11 cellular contexts compared by ENCODE assay signal in genomic region chr7:96685353-96685752, GRCh38. TPM values are rescaled to one million over a fixed set of nuclear protein-coding genes. Genes with fewer than 3 reads are reported as not detected.
DNase-seq lines count a peak whose midpoint lies in the region; ATAC-seq, FAIRE-seq and TF ChIP-seq lines count a peak whose summit lies in the region.
"Had no signal": no experiment of that assay in that cellular context is flagged by ENCODE, and none has a peak within 500 bp of the region (broad histone marks: within the 10 kb centered on the region; RNA-seq: fewer than 3 reads in every experiment).

No MANE protein-coding gene starts in this region.

- H3K27me3 ChIP-seq in WERI-Rb-1 (ENCODE audit: insufficient read depth, low read depth, severe bottlenecking) (no peaks in the 10 kb centered on the region), HepG2 (ENCODE audit: control insufficient read depth in 1 of 2, insufficient read depth in 2 of 2, low read length in 2 of 2) (no peaks in the 10 kb centered on the region)

- POLR2A ChIA-PET in activated CD4-positive, alpha-beta T cell treated with anti-CD3 and anti-CD28 coated beads for 36 hours (lab: Charles Lee): no interaction called here
- POLR2A ChIA-PET in HepG2 (lab: Yijun Ruan, JAX): no interaction called here

- no peaks in the 10 kb centered on the region for H3K4me1 ChIP-seq in HepG2 (ENCODE audit: insufficient read depth, low read length)
- H3K4me1 ChIP-seq: A549 had no signal

- no peak overlapping the region for H3K9ac ChIP-seq in HepG2 (ENCODE audit: insufficient read depth, low read depth, low read length)

- H3K27ac ChIP-seq in WERI-Rb-1: no peak overlapping the region
- no peak overlapping the region for H3K27ac ChIP-seq in HepG2 (ENCODE audit: extremely low read length, insufficient read depth, low read length)
- H3K27ac ChIP-seq: A549 had no signal

- no peak overlapping the region for H3K4me2 ChIP-seq in HepG2 (ENCODE audit: low read depth, low read length)
- H3K4me2 ChIP-seq: A549 had no signal

- H3K4me1 Mint-ChIP-seq in activated CD4-positive, alpha-beta T cell treated with anti-CD3 and anti-CD28 coated beads for 36 hours: peaks cover 19% of the 10 kb centered on the region
- peaks cover 42% of the 10 kb centered on the region in 2 donors for H3K4me1 Mint-ChIP-seq in natural killer cell treated with Interleukin-12 subunit alpha and Interleukin-12 subunit beta and Interleukin-15 and Interleukin-18, amount 100 ng/mL, for 72 hours (ENCODE audit: low read depth in 2 of 2)

- H3K36me3 Mint-ChIP-seq in activated CD4-positive, alpha-beta T cell treated with anti-CD3 and anti-CD28 coated beads for 36 hours (ENCODE audit: low read depth): peaks cover 66% of the 10 kb centered on the region
- H3K36me3 Mint-ChIP-seq in natural killer cell treated with Interleukin-12 subunit alpha and Interleukin-12 subunit beta and Interleukin-15 and Interleukin-18, amount 100 ng/mL, for 72 hours: peaks cover 36% of the 10 kb centered on the region

- no peaks in the 10 kb centered on the region for H4K20me1 ChIP-seq in HepG2 (ENCODE audit: insufficient read depth, low read length)

- H3K9me3 ChIP-seq in WERI-Rb-1 (ENCODE audit: severe bottlenecking) (peaks cover 2% of the 10 kb centered on the region), HepG2 (ENCODE audit: low read length) (no peaks in the 10 kb centered on the region)

- peaks cover 3% of the 10 kb centered on the region for H3K79me2 ChIP-seq in HepG2 (ENCODE audit: insufficient read depth, low read length)

- no peak for TF ChIP-seq EP300 in HepG2 (IDR thresholded peaks at IDR 0.05; ENCODE audit: low read depth in 2 of 2, low read length in 2 of 2)
- TF ChIP-seq EP300 in HepG2 (CRISPR knock-in tag; IDR thresholded peaks at IDR 0.05; ENCODE audit: borderline replicate concordance): no peak

- in situ Hi-C loops in HepG2 (cut with HindIII; ENCODE audit: extremely low pct_ligation_motif_present, low pct_unique_long_range_greater_than_20kb): no loop called here

- H3K27me3 Mint-ChIP-seq in activated CD4-positive, alpha-beta T cell treated with anti-CD3 and anti-CD28 coated beads for 36 hours: no peaks in the 10 kb centered on the region
- H3K27me3 Mint-ChIP-seq in natural killer cell treated with Interleukin-12 subunit alpha and Interleukin-12 subunit beta and Interleukin-15 and Interleukin-18, amount 100 ng/mL, for 72 hours: no peaks in the 10 kb centered on the region
- H3K27me3 Mint-ChIP-seq: activated naive CD4-positive, alpha-beta T cell treated with anti-CD3 and anti-CD28 coated beads, Interleukin-2, amount 50 U/mL, for 24 hours had no signal

- TF ChIP-seq POLR2A in HepG2 (IDR thresholded peaks at IDR 0.05; ENCODE audit: insufficient read depth in 1 of 2, low read depth in 2 of 2, low read length in 2 of 2): no peak

- peaks cover 8% of the 10 kb centered on the region; the same call in 1 of the 2 replicates for H3K36me3 ChIP-seq in WERI-Rb-1
- peaks cover 1 to 15% of the 10 kb centered on the region in 2 experiments; a peak in 3 of 5 replicates for H3K36me3 ChIP-seq in HepG2 (replicated peaks in 1 of 2; ENCODE audit: control insufficient read depth in 1 of 2, insufficient read depth in 2 of 2, low read length in 2 of 2)

- no peak for TF ChIP-seq RAD21 in HepG2 (CRISPR knock-in tag; IDR thresholded peaks at IDR 0.05)

- CTCF ChIA-PET in activated CD4-positive, alpha-beta T cell treated with anti-CD3 and anti-CD28 coated beads for 36 hours (lab: Charles Lee): interaction anchor here (0.5 kb wide), 1 partner anchor 21 kb away, joined by 4 read pairs; no protein-coding TSS in a partner anchor
- CTCF ChIA-PET in HepG2 (lab: Yijun Ruan, JAX; ENCODE audit: low intra/inter-chr PET ratio, low total read pairs): no interaction called here

- H3K27ac Mint-ChIP-seq in activated CD4-positive, alpha-beta T cell treated with anti-CD3 and anti-CD28 coated beads for 36 hours: no peak overlapping the region
- peak overlapping the region; percentile 84 to 86 for H3K27ac Mint-ChIP-seq in natural killer cell treated with Interleukin-12 subunit alpha and Interleukin-12 subunit beta and Interleukin-15 and Interleukin-18, amount 100 ng/mL, for 72 hours
- H3K27ac Mint-ChIP-seq: activated naive CD4-positive, alpha-beta T cell treated with anti-CD3 and anti-CD28 coated beads, Interleukin-2, amount 50 U/mL, for 24 hours had no signal

- FAIRE-seq in HepG2 (lab: Jason Lieb, UNC): no peak
- FAIRE-seq: A549 had no signal

- intact Hi-C loops in activated CD4-positive, alpha-beta T cell treated with anti-CD3 and anti-CD28 coated beads for 36 hours (cut with DNase I, micrococcal nuclease): loop anchor here in 1 of 2 experiments (10.0 kb wide), 1 partner anchor 191 kb away; no protein-coding TSS in a partner anchor
- intact Hi-C loops in HepG2 (cut with micrococcal nuclease; ENCODE audit: unreplicated experiment): no loop called here

- H3K4me3 Mint-ChIP-seq in activated CD4-positive, alpha-beta T cell treated with anti-CD3 and anti-CD28 coated beads for 36 hours: no peak overlapping the region
- H3K4me3 Mint-ChIP-seq in natural killer cell treated with Interleukin-12 subunit alpha and Interleukin-12 subunit beta and Interleukin-15 and Interleukin-18, amount 100 ng/mL, for 72 hours: peak overlapping the region; percentile 59
- H3K4me3 Mint-ChIP-seq: activated naive CD4-positive, alpha-beta T cell treated with anti-CD3 and anti-CD28 coated beads, Interleukin-2, amount 50 U/mL, for 24 hours had no signal

- peaks cover 17% of the 10 kb centered on the region for H3K9me3 Mint-ChIP-seq in activated CD4-positive, alpha-beta T cell treated with anti-CD3 and anti-CD28 coated beads for 36 hours (ENCODE audit: low read depth)
- peaks cover 17% of the 10 kb centered on the region for H3K9me3 Mint-ChIP-seq in natural killer cell treated with Interleukin-12 subunit alpha and Interleukin-12 subunit beta and Interleukin-15 and Interleukin-18, amount 100 ng/mL, for 72 hours

- no peak for DNase-seq in activated CD4-positive, alpha-beta T cell treated with anti-CD3 and anti-CD28 coated beads for 36 hours
- no peak for DNase-seq in activated CD4-positive, alpha-beta T cell treated with anti-CD3 and anti-CD28 coated beads, Interleukin-2, amount 50 U/mL, for 48 hours
- DNase-seq in natural killer cell treated with Interleukin-12 subunit alpha and Interleukin-12 subunit beta and Interleukin-15 and Interleukin-18, amount 100 ng/mL, for 72 hours (ENCODE audit: low spot score): no peak
- DNase-seq in WERI-Rb-1: no peak
- no peak for DNase-seq in NCI-H446 treated with DMSO at 0.1 percent for 48 hours (lab: John Stamatoyannopoulos, UW)
- no peak for DNase-seq in HepG2 (ENCODE audit: low spot score)
- DNase-seq: NCI-H1048 had no signal

- H2AFZ ChIP-seq in HepG2 (ENCODE audit: low read length): no peak overlapping the region

- WGBS in HepG2 (ENCODE audit: low lambda C conversion rate): 95% methylated on average over 3 of the region's 3 CpGs

- H3K4me3 ChIP-seq in WERI-Rb-1 (ENCODE audit: low read depth, low read length): no peak overlapping the region
- H3K4me3 ChIP-seq in HepG2 (replicated peaks in 1 of 3; ENCODE audit: insufficient read depth in 1 of 3, low read depth in 2 of 3, low read length in 3 of 3): no peak overlapping the region
- H3K4me3 ChIP-seq: A549 had no signal

- TF ChIP-seq CTCF in WERI-Rb-1 (IDR thresholded peaks at IDR 0.05; ENCODE audit: low read depth, low read length): no peak
- no peak for TF ChIP-seq CTCF in HepG2 (CRISPR knock-in tag; IDR thresholded peaks at IDR 0.05)

- BruUV-seq in HepG2 (replicated peaks; lab: Mats Ljungman, UMichigan): no TSS peak

- ATAC-seq in activated CD4-positive, alpha-beta T cell treated with anti-CD3 and anti-CD28 coated beads for 36 hours: peak; percentile 57
- ATAC-seq in GM21717 (IDR thresholded peaks at IDR 0.05; ENCODE audit: unreplicated experiment) (peak; percentile 89), HG03175 (IDR thresholded peaks at IDR 0.05; ENCODE audit: unreplicated experiment) (peak; percentile 77), HepG2 (no peak)
- ATAC-seq in natural killer cell treated with Interleukin-12 subunit alpha and Interleukin-12 subunit beta and Interleukin-15 and Interleukin-18, amount 100 ng/mL, for 72 hours: peak; percentile 67 to 80
- ATAC-seq: A549 had no signal

TF ChIP-seq in HepG2, 621 proteins besides CTCF, POLR2A, EP300 and RAD21 (continues in another document):
- TF ChIP-seq ZNF792 (CRISPR knock-in tag; IDR thresholded peaks at IDR 0.05): no peak
- TF ChIP-seq DMAP1 (CRISPR knock-in tag; IDR thresholded peaks at IDR 0.05): no peak
- no peak for TF ChIP-seq GATAD1 (CRISPR knock-in tag; IDR thresholded peaks at IDR 0.05)
- TF ChIP-seq SRF (IDR thresholded peaks at IDR 0.05; ENCODE audit: low read depth, low read length): no peak
- TF ChIP-seq ZNF782 (CRISPR knock-in tag; IDR thresholded peaks at IDR 0.05; ENCODE audit: borderline replicate concordance): no peak
- no peak for TF ChIP-seq TCF7L2 (IDR thresholded peaks at IDR 0.05; ENCODE audit: low read depth, low read length)

RNA-seq across cellular contexts. Expression of gene SEM1, which starts 24.3 kb away (rescaled TPM):
- 10 to 100 TPM; 42.9 to 46.4 TPM for total RNA-seq in activated CD4-positive, alpha-beta T cell treated with anti-CD3 and anti-CD28 coated beads for 36 hours
- 10 to 100 TPM; 35.5 to 83.5 TPM for total RNA-seq in natural killer cell treated with Interleukin-12 subunit alpha and Interleukin-12 subunit beta and Interleukin-15 and Interleukin-18, amount 100 ng/mL, for 72 hours
- total RNA-seq in HepG2 (2016; rRNA removed; fragmentation: Illumina TruSeq; extraction: Trizol): 174 and 239 TPM in 2 replicates
- total RNA-seq in HepG2 (2016; cell fraction: cytosol; rRNA removed; fragmentation: Illumina TruSeq; extraction: Trizol; ENCODE audit: low read depth): 28.9 and 37.4 TPM in 2 replicates
- 187 and 251 TPM in 2 replicates for total RNA-seq in HepG2 (2016; cell fraction: insoluble cytoplasmic fraction; rRNA removed; fragmentation: Illumina TruSeq; extraction: Trizol)
- total RNA-seq in HepG2 (2016; cell fraction: membrane; rRNA removed; fragmentation: Illumina TruSeq; extraction: Trizol): 78.5 and 87.8 TPM in 2 replicates
- 62.5 and 80.3 TPM in 2 replicates for total RNA-seq in HepG2 (2016; cell fraction: nucleus; rRNA removed; fragmentation: Illumina TruSeq; extraction: Trizol)
- 24.9 and 40.7 TPM in 2 replicates for polyA plus RNA-seq in HepG2 (2011; rRNA removed)
- polyA plus RNA-seq in HepG2 (2011; cell fraction: cytosol; rRNA removed): 11.6 and 13.5 TPM in 2 replicates
- polyA plus RNA-seq in HepG2 (2011; cell fraction: nucleus; rRNA removed): 12.7 and 14.0 TPM in 2 replicates
- polyA plus RNA-seq in HepG2 (2012): 200 and 385 TPM in 2 replicates
- polyA plus RNA-seq in HepG2 (2016; cell fraction: cytosol; fragmentation: Illumina TruSeq; extraction: Trizol; ENCODE audit: low read depth): 104 and 118 TPM in 2 replicates
- 548 and 613 TPM in 2 replicates for polyA plus RNA-seq in HepG2 (2016; cell fraction: insoluble cytoplasmic fraction; fragmentation: Illumina TruSeq; extraction: Trizol; ENCODE audit: low read depth)
- 162 and 169 TPM in 2 replicates for polyA plus RNA-seq in HepG2 (2016; cell fraction: membrane; fragmentation: Illumina TruSeq; extraction: Trizol; ENCODE audit: low read depth)
- polyA plus RNA-seq in HepG2 (2016; cell fraction: nucleus; fragmentation: Illumina TruSeq; extraction: Trizol; ENCODE audit: insufficient read depth, low read depth): 249 and 250 TPM in 2 replicates
- 4.2 and 7.8 TPM in 2 replicates for polyA minus RNA-seq in HepG2 (2011; rRNA and poly(A)+ RNA removed; ENCODE audit: low replicate concordance)
- 15.6 and 17.4 TPM in 2 replicates for polyA minus RNA-seq in HepG2 (2011; cell fraction: cytosol; rRNA and poly(A)+ RNA removed)
- 61.7 and 67.0 TPM in 2 replicates for polyA minus RNA-seq in HepG2 (2011; cell fraction: nucleus; rRNA and poly(A)+ RNA removed)
